8 cellular contexts compared by ENCODE assay signal in genomic region chr12:57864811-57865751, GRCh38. TPM values are rescaled to one million over a fixed set of nuclear protein-coding genes. Genes with fewer than 3 reads are reported as not detected.
DNase-seq lines count a peak whose midpoint lies in the region; ATAC-seq and TF ChIP-seq lines count a peak whose summit lies in the region.

No MANE protein-coding gene starts in this region.

- peak overlapping the region in 1 of 3 donors; percentile 88 for H3K27ac Mint-ChIP-seq in IgD-negative memory B cell
- H3K27ac Mint-ChIP-seq in activated CD4-positive, alpha-beta T cell treated with anti-CD3 and anti-CD28 coated beads for 36 hours: peak overlapping the region; percentile 74

- intact Hi-C loops in activated CD4-positive, alpha-beta T cell treated with anti-CD3 and anti-CD28 coated beads for 36 hours (cut with DNase I, micrococcal nuclease): loop anchor here (2.0 kb wide), 3 partner anchors 18 to 34 kb away; partner anchors contain the start of gene CTDSP2 (in 1 of the 2)
- intact Hi-C loops in left lung (cut with DNase I): no loop called here

- H3K4me1 ChIP-seq in left lung: peaks cover 7 to 21% of the 10 kb centered on the region in 2 donors

- in situ Hi-C loops in Caki2 (cut with HindIII; ENCODE audit: low pct_unique_long_range_greater_than_20kb, low sequenced_read_pairs): no loop called here

- H3K36me3 ChIP-seq in left lung: no peaks in the 10 kb centered on the region

- H3K27me3 ChIP-seq in left lung: no peaks in the 10 kb centered on the region

- H3K27me3 Mint-ChIP-seq in IgD-negative memory B cell: peaks cover 25% of the 10 kb centered on the region
- H3K27me3 Mint-ChIP-seq in activated CD4-positive, alpha-beta T cell treated with anti-CD3 and anti-CD28 coated beads for 36 hours: peaks cover 2% of the 10 kb centered on the region

- TF ChIP-seq CTCF in left lung (IDR thresholded peaks at IDR 0.05): no peak

- peak overlapping the region; percentile 91 to 96 for H3K27ac ChIP-seq in left lung

- peak; percentile 80 for ATAC-seq in GM21528 (IDR thresholded peaks at IDR 0.05; ENCODE audit: low FRiP score, unreplicated experiment)
- peak; percentile 96 for ATAC-seq in activated CD4-positive, alpha-beta T cell treated with anti-CD3 and anti-CD28 coated beads for 36 hours
- peak; percentile 95 for ATAC-seq in left lung

- H3K4me3 Mint-ChIP-seq in IgD-negative memory B cell: peak overlapping the region; percentile 78 to 91 (median 88)
- peak overlapping the region; percentile 66 for H3K4me3 Mint-ChIP-seq in activated CD4-positive, alpha-beta T cell treated with anti-CD3 and anti-CD28 coated beads for 36 hours

- no peaks in the 10 kb centered on the region for H3K9me3 Mint-ChIP-seq in IgD-negative memory B cell
- H3K9me3 Mint-ChIP-seq in activated CD4-positive, alpha-beta T cell treated with anti-CD3 and anti-CD28 coated beads for 36 hours (ENCODE audit: low read depth): no peaks in the 10 kb centered on the region

- DNase-seq in Caki2 (ENCODE audit: low read depth) (peak; percentile 85), dedifferentiated amniotic fluid mesenchymal stem cell (ENCODE audit: extremely low spot score) (peak; percentile 83), left lung (peak; percentile 81 to 95), DMS153 (lab: John Stamatoyannopoulos, UW) (no peak)
- peak; percentile 84 for DNase-seq in activated CD4-positive, alpha-beta T cell treated with anti-CD3 and anti-CD28 coated beads for 36 hours
- peak; percentile 56 to 75 for DNase-seq in stimulated activated CD4-positive, alpha-beta T cell treated with anti-CD3 and anti-CD28 coated beads, Interleukin-4, amount 100 ng/mL, for 4 hours

- H3K9me3 ChIP-seq in left lung: no peaks in the 10 kb centered on the region

- H3K4me1 Mint-ChIP-seq in IgD-negative memory B cell: peaks cover 5 to 11% (median 7%) of the 10 kb centered on the region in 3 donors
- peaks cover 7% of the 10 kb centered on the region for H3K4me1 Mint-ChIP-seq in activated CD4-positive, alpha-beta T cell treated with anti-CD3 and anti-CD28 coated beads for 36 hours

- POLR2A ChIA-PET in activated CD4-positive, alpha-beta T cell treated with anti-CD3 and anti-CD28 coated beads for 36 hours (lab: Charles Lee): interaction anchor here (0.8 to 1.4 kb wide), 6 partner anchors 14 to 29 kb away, joined by 3 to 6 read pairs (median 3); partner anchors contain the start of gene CTDSP2

- H3K36me3 Mint-ChIP-seq in IgD-negative memory B cell: peaks cover 2% of the 10 kb centered on the region
- H3K36me3 Mint-ChIP-seq in activated CD4-positive, alpha-beta T cell treated with anti-CD3 and anti-CD28 coated beads for 36 hours (ENCODE audit: low read depth): no peaks in the 10 kb centered on the region

- CTCF ChIA-PET in activated CD4-positive, alpha-beta T cell treated with anti-CD3 and anti-CD28 coated beads for 36 hours (lab: Charles Lee): interaction anchor here (0.7 to 3.9 kb wide), 17 partner anchors 9 to 65 kb away, joined by 3 to 21 read pairs (median 6); partner anchors contain the start of gene CTDSP2

- H3K4me3 ChIP-seq in left lung: peak overlapping the region; percentile 39 to 48

RNA-seq across cellular contexts. Expression of gene CTDSP2, which starts 18.6 kb away (rescaled TPM):
- 47.5 and 73.7 TPM in 2 replicates for total RNA-seq in Caki2 (2014; rRNA removed; shearing (Covaris generic); ENCODE audit: low replicate concordance)
- 44.6 TPM for polyA plus RNA-seq in IgD-negative memory B cell
- 10 to 100 TPM; 80.9 to 85.4 TPM for total RNA-seq in activated CD4-positive, alpha-beta T cell treated with anti-CD3 and anti-CD28 coated beads for 36 hours
- total RNA-seq in left lung: 100 to 1,000 TPM; 179 to 210 TPM

RNA-seq across cellular contexts. Expression of gene AVIL, which starts 46.5 kb away (rescaled TPM):
- not detected in 2 replicates for total RNA-seq in Caki2 (2014; rRNA removed; shearing (Covaris generic); ENCODE audit: low replicate concordance)
- 0.19 TPM for polyA plus RNA-seq in IgD-negative memory B cell
- under 1 TPM; 0.53 to 0.75 TPM for total RNA-seq in activated CD4-positive, alpha-beta T cell treated with anti-CD3 and anti-CD28 coated beads for 36 hours
- 10 to 100 TPM; 10.5 to 12.8 TPM for total RNA-seq in left lung

Comparison
In these comparisons a context has a peak if more than half of its experiments do, and no peak if none do; other contexts are left out.
1. RNA of gene AVIL, which starts 46.5 kb away (total RNA-seq): 10.5 to 12.8 TPM in left lung; 0.53 to 0.75 TPM in activated CD4-positive, alpha-beta T cell treated with anti-CD3 and anti-CD28 coated beads for 36 hours and not detected in Caki2; every median in the first group is over 4 times any median in the second.
2. intact Hi-C loops: an anchor here in activated CD4-positive, alpha-beta T cell treated with anti-CD3 and anti-CD28 coated beads for 36 hours (2.0 kb wide); none called in left lung.
3. Peak in every context shown above with its lines, with median percentiles within 50 percentile points of each other: ATAC-seq.